32 cellular contexts compared by ENCODE assay signal in genomic region chr18:75051757-75052156, GRCh38.
"Had no signal": no experiment of that assay in that cellular context is flagged by ENCODE, and none has a peak within 500 bp of the region (broad histone marks: within the 10 kb centered on the region; RNA-seq: fewer than 3 reads in every experiment).

No MANE protein-coding gene starts in this region.

- H3K36me3 ChIP-seq: adrenal gland, breast epithelium, MG63 had no signal

- DNase-seq: activated B cell treated with CpG ODN at 0.5 μM for 24 hours; activated CD4-positive, alpha-beta memory T cell treated with anti-CD3 and anti-CD28 coated beads for 36 hours; activated CD4-positive, alpha-beta T cell treated with anti-CD3 and anti-CD28 coated beads for 4 hours; activated CD4-positive, alpha-beta T cell treated with anti-CD3 and anti-CD28 coated beads, Interleukin-2, amount 50 U/mL, for 1 hour; activated CD4-positive, CD25-positive, alpha-beta regulatory T cell treated with anti-CD3 and anti-CD28 coated beads, Interleukin-2, amount 50 U/mL, for 72 hours; activated CD8-positive, alpha-beta memory T cell treated with anti-CD3 and anti-CD28 coated beads, Interleukin-2, amount 50 U/mL, for 4 hours; activated gamma-delta T cell treated with Interleukin-2 at 50 U/mL for 16 hours; activated naive CD4-positive, alpha-beta T cell treated with anti-CD3 and anti-CD28 coated beads for 36 hours; activated T-cell treated with anti-CD3 and anti-CD28 coated beads for 4 hours; activated T-cell treated with anti-CD3 and anti-CD28 coated beads, Interleukin-2, amount 50 U/mL, for 4 hours; adrenal gland; body of pancreas; Kasumi-1; KG1; MG63; NCI-H1048; NCI-H1105 treated with DMSO at 0.1 percent for 48 hours; NCI-H1436; NCI-H1694; NCI-H1930; NCI-H2081 treated with DMSO at 0.1 percent for 48 hours; NCI-H345; SIG-M5; SW 1271; T-helper 1 cell; T-helper 2 cell; T-helper 9 cell had no signal

- H3K27ac ChIP-seq: adrenal gland, body of pancreas, breast epithelium, VCaP had no signal

- H3K27me3 ChIP-seq: adrenal gland, body of pancreas, breast epithelium, MG63 had no signal

- H3K9me3 ChIP-seq: adrenal gland, body of pancreas, breast epithelium, MG63 had no signal

- H3K4me3 ChIP-seq: adrenal gland, body of pancreas, breast epithelium, MG63 had no signal

- H3K4me1 ChIP-seq: adrenal gland, body of pancreas, breast epithelium had no signal

- ATAC-seq: activated naive CD4-positive, alpha-beta T cell treated with anti-CD3 and anti-CD28 coated beads, Interleukin-2, amount 50 U/mL, for 72 hours; activated T-cell treated with anti-CD3 and anti-CD28 coated beads, Interleukin-2, amount 50 U/mL, for 4 hours; body of pancreas; Panc1; SK-N-SH treated with all-trans-retinoic acid at 6 μM for 48 hours had no signal
